28 cellular contexts compared by ENCODE assay signal in the genomic region with DNA sequence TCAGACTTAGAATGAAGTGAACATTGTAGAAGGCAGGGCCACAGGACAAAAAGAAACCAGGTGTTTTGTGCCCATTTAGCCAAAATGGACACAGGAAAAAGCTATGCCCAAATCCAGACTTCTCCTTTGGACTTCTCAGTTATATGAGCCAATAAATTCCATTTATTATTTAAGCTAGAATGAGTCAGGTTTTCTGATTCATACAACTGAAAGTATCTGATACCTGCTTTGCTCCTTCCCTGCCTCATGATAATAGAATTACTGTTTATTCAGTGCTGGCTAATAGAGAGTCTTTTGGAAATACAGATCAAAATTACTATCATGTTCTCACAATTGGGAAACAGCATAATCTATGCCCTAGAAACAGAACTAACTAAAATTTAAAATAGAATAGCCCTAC. TPM values are rescaled to one million over a fixed set of nuclear protein-coding genes. Genes with fewer than 3 reads are reported as not detected.
DNase-seq lines count a peak whose midpoint lies in the region; ATAC-seq, FAIRE-seq and TF ChIP-seq lines count a peak whose summit lies in the region.
"Had no signal": no experiment of that assay in that cellular context is flagged by ENCODE, and none has a peak within 500 bp of the region (broad histone marks: within the 10 kb centered on the region; RNA-seq: fewer than 3 reads in every experiment).

No MANE protein-coding gene starts in this region.

- DNase-seq in HT-29 (ENCODE audit: low spot score): peak; percentile 7
- no peak for DNase-seq in NCI-H2171 (lab: John Stamatoyannopoulos, UW)
- DNase-seq in HuH-7 (ENCODE audit: low spot score): no peak
- no peak for DNase-seq in stimulated activated naive CD8-positive, alpha-beta T cell treated with anti-CD3 and anti-CD28 coated beads, Interleukin-15, amount 100 ng/mL, for 72 hours
- DNase-seq: activated CD8-positive, alpha-beta memory T cell treated with anti-CD3 and anti-CD28 coated beads, Interleukin-2, amount 50 U/mL, for 4 hours; dorsolateral prefrontal cortex; erythroblast; HCEC 1CT; islet precursor cell; NCI-H1048; NCI-H2029; NK-92 treated with Interleukin-12 subunit alpha and Interleukin-12 subunit beta, amount 100 ng/mL, for 24 hours; spleen; stimulated activated CD4-positive, alpha-beta T cell treated with anti-CD3 and anti-CD28 coated beads, Interleukin-4, amount 100 ng/mL, for 1 hour; stimulated activated naive CD4-positive, alpha-beta T cell treated with Interleukin-2 at 50 U/mL for 16 hours; T-helper 9 cell; tibial artery had no signal

- H3K27me3 Mint-ChIP-seq in stimulated activated naive CD8-positive, alpha-beta T cell treated with anti-CD3 and anti-CD28 coated beads, Interleukin-15, amount 100 ng/mL, for 72 hours: no peaks in the 10 kb centered on the region

- no peak for ATAC-seq in stimulated activated naive CD8-positive, alpha-beta T cell treated with anti-CD3 and anti-CD28 coated beads, Interleukin-15, amount 100 ng/mL, for 72 hours
- ATAC-seq in GM21529 (IDR thresholded peaks at IDR 0.05; ENCODE audit: unreplicated experiment): no peak
- ATAC-seq: WTC11 had no signal

- peak; percentile 85 for FAIRE-seq in islet of Langerhans (lab: Jason Lieb, UNC)
- FAIRE-seq: frontal cortex, HTR-8/SVneo had no signal

- peaks cover 71% of the 10 kb centered on the region for H3K4me1 Mint-ChIP-seq in stimulated activated naive CD8-positive, alpha-beta T cell treated with anti-CD3 and anti-CD28 coated beads, Interleukin-15, amount 100 ng/mL, for 72 hours

- H3K9me3 Mint-ChIP-seq in stimulated activated naive CD8-positive, alpha-beta T cell treated with anti-CD3 and anti-CD28 coated beads, Interleukin-15, amount 100 ng/mL, for 72 hours: no peaks in the 10 kb centered on the region
- H3K9me3 Mint-ChIP-seq: WTC11 had no signal

- H3K4me3 Mint-ChIP-seq in stimulated activated naive CD8-positive, alpha-beta T cell treated with anti-CD3 and anti-CD28 coated beads, Interleukin-15, amount 100 ng/mL, for 72 hours: no peak overlapping the region
- H3K4me3 Mint-ChIP-seq: WTC11 had no signal

- peak overlapping the region; percentile 74 for H3K27ac ChIP-seq in C4-2B
- peak overlapping the region; percentile 77 for H3K27ac ChIP-seq in VCaP
- H3K27ac ChIP-seq: tibial artery had no signal

- no peak for TF ChIP-seq CTCF in C4-2B (conservative IDR thresholded peaks at IDR 0.05)
- TF ChIP-seq CTCF in VCaP (conservative IDR thresholded peaks at IDR 0.05): no peak

- H3K27ac Mint-ChIP-seq in stimulated activated naive CD8-positive, alpha-beta T cell treated with anti-CD3 and anti-CD28 coated beads, Interleukin-15, amount 100 ng/mL, for 72 hours: peak overlapping the region in 1 of 2 donors; percentile 74
- H3K27ac Mint-ChIP-seq: WTC11 had no signal

RNA-seq across cellular contexts. Expression of a gene that starts 8.7 kb away (rescaled TPM):
- total RNA-seq in HT-29 (2014; rRNA removed; shearing (Covaris generic)): 26.9 and 37.7 TPM in 2 replicates

RNA-seq across cellular contexts. Expression of a gene that starts 36.1 kb away (rescaled TPM):
- total RNA-seq in HT-29 (2014; rRNA removed; shearing (Covaris generic)): not detected in 2 replicates
- total RNA-seq: frontal cortex, G401, lung microvascular endothelial cell, NCI-H460, RPMI7951, spleen, WTC11 had no signal
